8 cellular contexts compared by ENCODE assay signal in the genomic region with DNA sequence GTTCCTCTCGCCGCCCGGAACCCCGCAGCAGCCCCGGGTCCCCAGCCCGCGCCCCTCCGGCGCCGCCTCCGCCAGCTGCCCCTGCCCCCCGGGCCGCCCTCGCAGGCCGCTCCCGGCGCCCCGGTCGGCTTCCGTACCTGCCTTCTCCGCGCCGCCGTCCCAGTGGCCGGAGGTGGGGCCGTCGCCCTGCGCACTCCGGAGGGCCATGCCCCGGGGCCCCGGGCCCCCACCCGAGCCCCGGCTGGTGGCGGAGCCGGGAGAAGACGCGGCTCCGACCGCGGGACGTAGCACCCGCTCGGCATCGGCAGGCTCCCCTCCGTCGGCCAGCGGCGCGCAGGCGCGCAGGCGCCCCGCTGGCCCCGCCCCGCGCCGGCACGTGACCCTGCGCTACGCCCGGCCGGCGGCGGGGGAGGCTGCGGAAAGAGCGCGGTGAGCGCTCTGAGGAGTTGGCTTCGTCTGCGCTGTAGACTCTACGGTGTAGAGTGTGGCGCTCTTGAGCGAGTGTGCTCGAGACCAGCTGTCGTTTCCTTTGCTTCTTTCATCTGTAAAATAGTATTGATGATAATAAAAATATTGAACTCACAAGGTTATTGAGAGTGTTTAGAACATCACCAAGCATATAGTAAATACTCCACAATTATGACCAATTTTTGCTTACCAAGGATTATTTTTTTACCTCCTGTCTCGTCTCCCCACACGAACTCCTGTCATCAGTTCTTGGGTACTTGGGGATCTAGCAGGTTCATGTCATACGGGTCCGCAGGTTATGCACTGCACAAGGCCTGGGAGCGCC. TPM values are rescaled to one million over a fixed set of nuclear protein-coding genes. Genes with fewer than 3 reads are reported as not detected.
DNase-seq lines count a peak whose midpoint lies in the region; ATAC-seq and TF ChIP-seq lines count a peak whose summit lies in the region.

A gene with protein sequence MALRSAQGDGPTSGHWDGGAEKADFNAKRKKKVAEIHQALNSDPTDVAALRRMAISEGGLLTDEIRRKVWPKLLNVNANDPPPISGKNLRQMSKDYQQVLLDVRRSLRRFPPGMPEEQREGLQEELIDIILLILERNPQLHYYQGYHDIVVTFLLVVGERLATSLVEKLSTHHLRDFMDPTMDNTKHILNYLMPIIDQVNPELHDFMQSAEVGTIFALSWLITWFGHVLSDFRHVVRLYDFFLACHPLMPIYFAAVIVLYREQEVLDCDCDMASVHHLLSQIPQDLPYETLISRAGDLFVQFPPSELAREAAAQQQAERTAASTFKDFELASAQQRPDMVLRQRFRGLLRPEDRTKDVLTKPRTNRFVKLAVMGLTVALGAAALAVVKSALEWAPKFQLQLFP (minus strand): TSS at position 335 of the 793 bp plus-strand sequence. CDS start 128 bp downstream, at position 207.

- WGBS in heart right ventricle, 2 donors, result 0 to 1% methylated on average over 66 to 80 of the region's 80 CpGs
- WGBS in upper lobe of left lung, 2 donors, result 1 to 2% methylated on average over 26 to 50 of the region's 80 CpGs

- peak within 1 kb of the TSS; percentile 98 for H3K9ac ChIP-seq in adipocyte (ENCODE audit: low read length)

- peaks cover 44% of the 10 kb centered on the region for H3K4me1 ChIP-seq in adipocyte (ENCODE audit: control insufficient read depth, insufficient read depth, low read length)
- peaks cover 2 to 53% (median 40%) of the 10 kb centered on the region in 9 donors for H3K4me1 ChIP-seq in heart right ventricle
- H3K4me1 ChIP-seq in upper lobe of left lung, result peaks cover 28 to 49% (median 34%) of the 10 kb centered on the region in 4 donors

- H3K27me3 ChIP-seq in adipocyte (replicated peaks; ENCODE audit: control insufficient read depth, insufficient read depth, low read length) (no peaks in the 10 kb centered on the region), heart right ventricle (no peaks in the 10 kb centered on the region), upper lobe of left lung (no peaks in the 10 kb centered on the region)

- TF ChIP-seq EP300 in upper lobe of left lung (IDR thresholded peaks at IDR 0.05), result no peak

- H3K27ac ChIP-seq in heart right ventricle (peak within 1 kb of the TSS; percentile 87 to 99 (median 94)), upper lobe of left lung (peak within 1 kb of the TSS; percentile 92 to 96 (median 94))

- in situ Hi-C loops in GM13976 (cut with MboI; ENCODE audit: low sequenced_read_pairs, unreplicated experiment), result no loop called here

- TF ChIP-seq POLR2A in upper lobe of left lung (IDR thresholded peaks at IDR 0.05), result peak in 3 of 4 donors; percentile 79 to 93 (median 92)

- H3K9me3 ChIP-seq in adipocyte (ENCODE audit: control insufficient read depth, low read length), result no peaks in the 10 kb centered on the region
- no peaks in the 10 kb centered on the region for H3K9me3 ChIP-seq in heart right ventricle
- no peaks in the 10 kb centered on the region for H3K9me3 ChIP-seq in upper lobe of left lung

- TF ChIP-seq CTCF in GM13976 (IDR thresholded peaks at IDR 0.05; ENCODE audit: borderline replicate concordance, control extremely low read depth, extremely low read depth, insufficient read depth, missing control alignments) (peak; percentile 27), heart right ventricle (IDR thresholded peaks at IDR 0.05) (peak in 5 of 9 donors; percentile 17 to 47 (median 41)), upper lobe of left lung (IDR thresholded peaks at IDR 0.05) (peak in 4 of 6 experiments; percentile 29 to 51 (median 38))

- peak; percentile 94 for ATAC-seq in HG02870 (IDR thresholded peaks at IDR 0.05; ENCODE audit: unreplicated experiment)
- peak; percentile 96 to 99 (median 98) for ATAC-seq in heart right ventricle
- ATAC-seq in upper lobe of left lung (ENCODE audit: low FRiP score in 2 of 2), result peak; percentile 98

- H3K36me3 ChIP-seq in adipocyte (ENCODE audit: control insufficient read depth, insufficient read depth, low read length, severe bottlenecking), result no peaks in the 10 kb centered on the region
- peaks cover 0 to 8% (median 0%) of the 10 kb centered on the region in 9 donors for H3K36me3 ChIP-seq in heart right ventricle
- H3K36me3 ChIP-seq in upper lobe of left lung, result no peaks in the 10 kb centered on the region

- peak; percentile 93 for DNase-seq in GM13976 (ENCODE audit: low spot score)
- DNase-seq in NCI-H1436 treated with DMSO at 0.1 percent for 48 hours (lab: John Stamatoyannopoulos, UW), result peak; percentile 50
- DNase-seq in T follicular helper cell (ENCODE audit: low read depth), result peak; percentile 82
- peak; percentile 96 for DNase-seq in adipocyte (ENCODE audit: low read depth)
- peak; percentile 83 to 87 for DNase-seq in heart right ventricle
- peak; percentile 95 for DNase-seq in posterior vena cava (ENCODE audit: low spot score)
- peak; percentile 87 to 97 for DNase-seq in upper lobe of left lung

- intact Hi-C loops in heart right ventricle (cut with DNase I) (loop anchor here in 2 of 10 donors (5.0 to 10.0 kb wide), 3 partner anchors 55 to 110 kb away; a partner anchor contains a TSS), posterior vena cava (cut with DNase I) (no loop called here)

- H3K4me3 ChIP-seq in adipocyte (ENCODE audit: low read length) (peak within 1 kb of the TSS; percentile 99), heart right ventricle (peak within 1 kb of the TSS; percentile 70 to 94 (median 86)), upper lobe of left lung (peak within 1 kb of the TSS; percentile 64 to 94 (median 80))

RNA-seq across cellular contexts. Expression of the gene that starts here (rescaled TPM):
- total RNA-seq in heart right ventricle (10 to 100 TPM; 20.3 to 28.2 (median 23.5) TPM), posterior vena cava (10 to 100 TPM; 28.7 to 33.0 TPM), upper lobe of left lung (10 to 100 TPM; 35.5 to 59.7 (median 37.5) TPM)
- 10 to 100 TPM; 12.9 to 16.7 TPM for polyA plus RNA-seq in heart right ventricle

Comparison
In these comparisons a context has a peak if more than half of its experiments do, and no peak if none do; other contexts are left out.
1. Peak in every context shown above with its lines: DNase-seq, ATAC-seq, H3K4me3 ChIP-seq and H3K27ac ChIP-seq.